ENCODE assay signal across 12 cellular contexts in the genomic region with DNA sequence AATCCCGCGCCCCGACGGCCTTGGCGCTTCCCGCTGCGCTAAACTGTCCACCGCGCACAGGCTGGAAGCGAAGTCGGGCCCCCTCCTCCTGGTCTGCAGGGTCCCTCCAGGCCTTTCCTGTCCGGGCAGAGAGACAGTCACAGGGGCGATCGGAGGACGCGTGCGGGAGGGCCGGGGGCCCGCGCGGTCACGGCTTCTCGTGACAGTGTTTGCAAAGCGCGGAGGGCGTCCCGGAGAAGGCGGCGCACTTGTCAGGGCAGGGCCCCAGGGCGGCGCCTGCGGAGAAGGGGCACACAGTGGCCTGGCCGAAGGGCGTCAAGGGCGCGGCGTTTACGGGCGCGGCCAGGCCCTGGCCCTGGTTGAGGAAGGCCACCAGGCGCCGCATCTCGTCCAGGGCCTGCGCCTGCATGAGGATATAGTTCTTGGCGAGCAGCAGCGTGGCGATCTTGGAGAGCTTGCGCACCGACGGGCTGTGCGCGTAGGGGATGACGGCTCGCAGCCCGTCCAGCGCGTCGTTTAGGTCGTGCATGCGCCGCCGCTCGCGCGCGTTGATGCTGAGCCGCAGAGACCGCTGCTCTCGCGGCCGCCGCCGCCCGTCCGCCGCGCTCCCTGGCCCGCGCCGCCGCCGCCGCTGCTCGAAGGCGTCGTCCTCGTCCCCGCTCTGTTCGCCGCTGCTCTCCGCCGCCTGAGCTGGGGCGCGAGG. TPM values are rescaled to one million over a fixed set of nuclear protein-coding genes. Genes with fewer than 3 reads are reported as not detected.
DNase-seq lines count a peak whose midpoint lies in the region; ATAC-seq, FAIRE-seq and TF ChIP-seq lines count a peak whose summit lies in the region.
"Had no signal": no experiment of that assay in that cellular context is flagged by ENCODE, and none has a peak within 500 bp of the region (broad histone marks: within the 10 kb centered on the region; RNA-seq: fewer than 3 reads in every experiment).

No MANE protein-coding gene starts in this region.

- H3K79me2 ChIP-seq in HepG2 (ENCODE audit: insufficient read depth, low read length) = no peaks in the 10 kb centered on the region
- H3K79me2 ChIP-seq in hepatocyte = no peaks in the 10 kb centered on the region

- ATAC-seq in HepG2 (no peak), right lobe of liver (no peak), HG02884 (IDR thresholded peaks at IDR 0.05; ENCODE audit: unreplicated experiment) (no peak), upper lobe of right lung (no peak)

- DNase-seq in HepG2 (ENCODE audit: low spot score) (no peak), right lobe of liver (no peak), hepatocyte (ENCODE audit: low spot score) (no peak), SIG-M5 treated with dmso at 0.1 percent for 504 hours (lab: John Stamatoyannopoulos, UW; ENCODE audit: unreplicated experiment) (no peak), upper lobe of right lung (no peak)
- no peak for DNase-seq in T-helper 2 cell treated with Interferon-gamma antibody and Interleukin-4, amounts not matched to agents 5 μg/mL and 100 μg/mL, for 36 hours (ENCODE audit: low spot score)
- DNase-seq: hypothalamus had no signal

- 37% methylated on average over 69 of the region's 94 CpGs for WGBS in HepG2 (ENCODE audit: low lambda C conversion rate)
- 0% methylated on average over 2 of the region's 94 CpGs for WGBS in right lobe of liver (ENCODE audit: insufficient coverage, low coverage, low lambda C conversion rate, missing lambda C conversion rate)
- 5% methylated on average over 85 of the region's 94 CpGs for WGBS in hepatocyte (ENCODE audit: low lambda C conversion rate, missing lambda C conversion rate)
- WGBS in thymus = 3% methylated on average over 94 of the region's 94 CpGs

- H3K36me3 Mint-ChIP-seq in T-helper 2 cell treated with Interferon-gamma antibody and Interleukin-4, amounts not matched to agents 5 μg/mL and 100 μg/mL, for 36 hours (ENCODE audit: low read depth) = peaks cover 2% of the 10 kb centered on the region

- H3K27me3 ChIP-seq in HepG2 (ENCODE audit: control insufficient read depth in 1 of 2, insufficient read depth in 2 of 2, low read length in 2 of 2) (peaks cover 36 to 91% of the 10 kb centered on the region in 2 experiments), right lobe of liver (peaks cover 16 to 56% of the 10 kb centered on the region in 2 donors), hepatocyte (peaks cover 92% of the 10 kb centered on the region), thymus (ENCODE audit: control insufficient read depth, insufficient read depth) (peaks cover 37% of the 10 kb centered on the region), upper lobe of right lung (peaks cover 97% of the 10 kb centered on the region)

- H3K4me3 Mint-ChIP-seq in T-helper 2 cell treated with Interferon-gamma antibody and Interleukin-4, amounts not matched to agents 5 μg/mL and 100 μg/mL, for 36 hours = no peak overlapping the region
- H3K4me3 Mint-ChIP-seq: dendritic cell treated with granulocyte-macrophage colony-stimulating factor and Interleukin-4, amounts not matched to agents 40 ng/mL and 50 ng/mL, for 4 days had no signal

- no TSS peak for BruUV-seq in HepG2 (replicated peaks; lab: Mats Ljungman, UMichigan)

- TF ChIP-seq EP300 in HepG2 (IDR thresholded peaks at IDR 0.05; ENCODE audit: low read depth in 2 of 2, low read length in 2 of 2) = no peak
- TF ChIP-seq EP300 in HepG2 (CRISPR knock-in tag; IDR thresholded peaks at IDR 0.05; ENCODE audit: borderline replicate concordance) = no peak

- CTCF ChIA-PET in HepG2 (lab: Yijun Ruan, JAX; ENCODE audit: low intra/inter-chr PET ratio, low total read pairs) = no interaction called here

- peaks cover 73% of the 10 kb centered on the region for H3K27me3 Mint-ChIP-seq in T-helper 2 cell treated with Interferon-gamma antibody and Interleukin-4, amounts not matched to agents 5 μg/mL and 100 μg/mL, for 36 hours (ENCODE audit: low read depth)

- in situ Hi-C loops in HepG2 (cut with HindIII; ENCODE audit: extremely low pct_ligation_motif_present, low pct_unique_long_range_greater_than_20kb) = no loop called here

- TF ChIP-seq CTCF in HepG2 (CRISPR knock-in tag; IDR thresholded peaks at IDR 0.05) = no peak
- no peak for TF ChIP-seq CTCF in right lobe of liver (IDR thresholded peaks at IDR 0.05)
- TF ChIP-seq CTCF in hepatocyte (IDR thresholded peaks at IDR 0.05; ENCODE audit: poor library complexity) = no peak
- no peak for TF ChIP-seq CTCF in upper lobe of right lung (IDR thresholded peaks at IDR 0.05)

- peaks cover 5% of the 10 kb centered on the region; the same call in 1 of the 2 replicates for H4K20me1 ChIP-seq in HepG2 (ENCODE audit: insufficient read depth, low read length)
- no peaks in the 10 kb centered on the region for H4K20me1 ChIP-seq in hepatocyte (ENCODE audit: insufficient read depth, poor library complexity, severe bottlenecking)

- H3K9me3 Mint-ChIP-seq in T-helper 2 cell treated with Interferon-gamma antibody and Interleukin-4, amounts not matched to agents 5 μg/mL and 100 μg/mL, for 36 hours = no peaks in the 10 kb centered on the region
- H3K9me3 Mint-ChIP-seq: dendritic cell treated with granulocyte-macrophage colony-stimulating factor and Interleukin-4, amounts not matched to agents 40 ng/mL and 50 ng/mL, for 4 days had no signal

- FAIRE-seq in HepG2 (lab: Jason Lieb, UNC) = no peak
- FAIRE-seq: TTC549 had no signal

- no peak overlapping the region for H3K27ac ChIP-seq in HepG2 (ENCODE audit: extremely low read length, insufficient read depth, low read length)
- no peak overlapping the region for H3K27ac ChIP-seq in right lobe of liver
- no peak overlapping the region for H3K27ac ChIP-seq in hepatocyte
- H3K27ac ChIP-seq in thymus (ENCODE audit: low read depth) = no peak overlapping the region
- H3K27ac ChIP-seq in upper lobe of right lung = no peak overlapping the region
- H3K27ac ChIP-seq: neutrophil had no signal

- no peak overlapping the region for H3K9ac ChIP-seq in HepG2 (ENCODE audit: insufficient read depth, low read depth, low read length)

- TF ChIP-seq RAD21 in HepG2 (CRISPR knock-in tag; IDR thresholded peaks at IDR 0.05) = no peak; the same call in 1 of the 2 replicates

- H2AFZ ChIP-seq in HepG2 (ENCODE audit: low read length) = no peak overlapping the region
- no peak overlapping the region for H2AFZ ChIP-seq in hepatocyte

- no peak overlapping the region for H3K4me2 ChIP-seq in HepG2 (ENCODE audit: low read depth, low read length)
- H3K4me2 ChIP-seq in hepatocyte = peak overlapping the region; percentile 76

- TF ChIP-seq POLR2A in HepG2 (IDR thresholded peaks at IDR 0.05; ENCODE audit: insufficient read depth in 1 of 2, low read depth in 2 of 2, low read length in 2 of 2) (no peak), right lobe of liver (IDR thresholded peaks at IDR 0.05) (no peak)

- intact Hi-C loops in HepG2 (cut with micrococcal nuclease; ENCODE audit: unreplicated experiment) (no loop called here), right lobe of liver (cut with DNase I) (loop anchor here (10.0 kb wide), 3 partner anchors 101 to 181 kb away; no protein-coding TSS in a partner anchor), upper lobe of right lung (cut with DNase I) (no loop called here)

- H3K36me3 ChIP-seq in HepG2 (replicated peaks in 1 of 2; ENCODE audit: control insufficient read depth in 1 of 2, insufficient read depth in 2 of 2, low read length in 2 of 2) = no peaks in the 10 kb centered on the region
- H3K36me3 ChIP-seq in right lobe of liver = no peaks in the 10 kb centered on the region
- no peaks in the 10 kb centered on the region for H3K36me3 ChIP-seq in hepatocyte (replicated peaks; ENCODE audit: insufficient read depth, low read depth)
- no peaks in the 10 kb centered on the region for H3K36me3 ChIP-seq in thymus (ENCODE audit: control insufficient read depth, insufficient read depth)
- no peaks in the 10 kb centered on the region for H3K36me3 ChIP-seq in upper lobe of right lung
- H3K36me3 ChIP-seq: neutrophil had no signal

- peak overlapping the region; percentile 52 for H3K27ac Mint-ChIP-seq in T-helper 2 cell treated with Interferon-gamma antibody and Interleukin-4, amounts not matched to agents 5 μg/mL and 100 μg/mL, for 36 hours
- H3K27ac Mint-ChIP-seq: dendritic cell treated with granulocyte-macrophage colony-stimulating factor and Interleukin-4, amounts not matched to agents 40 ng/mL and 50 ng/mL, for 4 days had no signal

- H3K4me3 ChIP-seq in HepG2 (replicated peaks in 1 of 3; ENCODE audit: insufficient read depth in 1 of 3, low read depth in 2 of 3, low read length in 3 of 3) (no peak overlapping the region; a peak in 1 of 6 replicates), right lobe of liver (no peak overlapping the region), hepatocyte (no peak overlapping the region), thymus (ENCODE audit: low read length) (peak overlapping the region; percentile 58), upper lobe of right lung (no peak overlapping the region)

- H3K4me1 Mint-ChIP-seq in T-helper 2 cell treated with Interferon-gamma antibody and Interleukin-4, amounts not matched to agents 5 μg/mL and 100 μg/mL, for 36 hours (ENCODE audit: low read depth) = peaks cover 12% of the 10 kb centered on the region

- H3K9me2 ChIP-seq in hepatocyte (replicated peaks; ENCODE audit: insufficient read depth) = no peaks in the 10 kb centered on the region

- H3K9me3 ChIP-seq in HepG2 (ENCODE audit: low read length) (no peaks in the 10 kb centered on the region), right lobe of liver (no peaks in the 10 kb centered on the region), hepatocyte (ENCODE audit: low read depth) (no peaks in the 10 kb centered on the region), thymus (ENCODE audit: control insufficient read depth) (peaks cover 1% of the 10 kb centered on the region), upper lobe of right lung (no peaks in the 10 kb centered on the region)
- H3K9me3 ChIP-seq: neutrophil had no signal

- H3K4me1 ChIP-seq in HepG2 (ENCODE audit: insufficient read depth, low read length) = peaks cover 20% of the 10 kb centered on the region
- H3K4me1 ChIP-seq in right lobe of liver = peaks cover 0 to 7% (median 0%) of the 10 kb centered on the region in 4 donors
- H3K4me1 ChIP-seq in hepatocyte (ENCODE audit: insufficient read depth) = peaks cover 11% of the 10 kb centered on the region
- peaks cover 35% of the 10 kb centered on the region for H3K4me1 ChIP-seq in thymus (ENCODE audit: control insufficient read depth, insufficient read depth, low read length)
- H3K4me1 ChIP-seq in upper lobe of right lung = peaks cover 7% of the 10 kb centered on the region

- POLR2A ChIA-PET in HepG2 (lab: Yijun Ruan, JAX) = no interaction called here

RNA-seq across cellular contexts. Expression of a gene that starts 0.8 kb away (rescaled TPM):
- total RNA-seq in HepG2 (2016; rRNA removed; fragmentation: Illumina TruSeq; extraction: Trizol) (not detected in 2 replicates), right lobe of liver (not detected), hepatocyte (not detected in 2 replicates), upper lobe of right lung (not detected)
- not detected in 2 replicates for total RNA-seq in HepG2 (2016; cell fraction: cytosol; rRNA removed; fragmentation: Illumina TruSeq; extraction: Trizol; ENCODE audit: low read depth)
- total RNA-seq in HepG2 (2016; cell fraction: insoluble cytoplasmic fraction; rRNA removed; fragmentation: Illumina TruSeq; extraction: Trizol) = not detected in 2 replicates
- not detected in 2 replicates for total RNA-seq in HepG2 (2016; cell fraction: membrane; rRNA removed; fragmentation: Illumina TruSeq; extraction: Trizol)
- not detected in 2 replicates for total RNA-seq in HepG2 (2016; cell fraction: nucleus; rRNA removed; fragmentation: Illumina TruSeq; extraction: Trizol)
- polyA plus RNA-seq in HepG2 (2011; rRNA removed) (not detected in 2 replicates), hepatocyte (not detected in 2 replicates), thymus (0.37 TPM)
- polyA plus RNA-seq in HepG2 (2011; cell fraction: cytosol; rRNA removed) = not detected in 2 replicates
- polyA plus RNA-seq in HepG2 (2011; cell fraction: nucleus; rRNA removed) = not detected in 2 replicates
- not detected in 2 replicates for polyA plus RNA-seq in HepG2 (2012)
- not detected in 2 replicates for polyA plus RNA-seq in HepG2 (2016; cell fraction: cytosol; fragmentation: Illumina TruSeq; extraction: Trizol; ENCODE audit: low read depth)
- not detected in 2 replicates for polyA plus RNA-seq in HepG2 (2016; cell fraction: insoluble cytoplasmic fraction; fragmentation: Illumina TruSeq; extraction: Trizol; ENCODE audit: low read depth)
- not detected in 2 replicates for polyA plus RNA-seq in HepG2 (2016; cell fraction: membrane; fragmentation: Illumina TruSeq; extraction: Trizol; ENCODE audit: low read depth)
- not detected in 2 replicates for polyA plus RNA-seq in HepG2 (2016; cell fraction: nucleus; fragmentation: Illumina TruSeq; extraction: Trizol; ENCODE audit: insufficient read depth, low read depth)
- not detected in 2 replicates for polyA minus RNA-seq in HepG2 (2011; rRNA and poly(A)+ RNA removed; ENCODE audit: low replicate concordance)
- not detected in 2 replicates for polyA minus RNA-seq in HepG2 (2011; cell fraction: cytosol; rRNA and poly(A)+ RNA removed)
- polyA minus RNA-seq in HepG2 (2011; cell fraction: nucleus; rRNA and poly(A)+ RNA removed) = not detected in 2 replicates

RNA-seq across cellular contexts. Expression of a gene that starts 53.5 kb away (rescaled TPM):
- 33.6 and 110 TPM in 2 replicates for total RNA-seq in HepG2 (2016; rRNA removed; fragmentation: Illumina TruSeq; extraction: Trizol)
- 27.1 and 27.6 TPM in 2 replicates for total RNA-seq in HepG2 (2016; cell fraction: cytosol; rRNA removed; fragmentation: Illumina TruSeq; extraction: Trizol; ENCODE audit: low read depth)
- 25.3 and 116 TPM in 2 replicates for total RNA-seq in HepG2 (2016; cell fraction: insoluble cytoplasmic fraction; rRNA removed; fragmentation: Illumina TruSeq; extraction: Trizol)
- 36.6 and 38.0 TPM in 2 replicates for total RNA-seq in HepG2 (2016; cell fraction: membrane; rRNA removed; fragmentation: Illumina TruSeq; extraction: Trizol)
- 145 and 168 TPM in 2 replicates for total RNA-seq in HepG2 (2016; cell fraction: nucleus; rRNA removed; fragmentation: Illumina TruSeq; extraction: Trizol)
- 191 and 280 TPM in 2 replicates for polyA plus RNA-seq in HepG2 (2011; rRNA removed)
- polyA plus RNA-seq in HepG2 (2011; cell fraction: cytosol; rRNA removed) = 57.2 and 94.5 TPM in 2 replicates
- polyA plus RNA-seq in HepG2 (2011; cell fraction: nucleus; rRNA removed) = 3,698 and 4,960 TPM in 2 replicates
- 173 and 220 TPM in 2 replicates for polyA plus RNA-seq in HepG2 (2012)
- 16.5 and 18.1 TPM in 2 replicates for polyA plus RNA-seq in HepG2 (2016; cell fraction: cytosol; fragmentation: Illumina TruSeq; extraction: Trizol; ENCODE audit: low read depth)
- polyA plus RNA-seq in HepG2 (2016; cell fraction: insoluble cytoplasmic fraction; fragmentation: Illumina TruSeq; extraction: Trizol; ENCODE audit: low read depth) = 36.5 and 42.6 TPM in 2 replicates
- 30.7 and 32.6 TPM in 2 replicates for polyA plus RNA-seq in HepG2 (2016; cell fraction: membrane; fragmentation: Illumina TruSeq; extraction: Trizol; ENCODE audit: low read depth)
- 553 and 603 TPM in 2 replicates for polyA plus RNA-seq in HepG2 (2016; cell fraction: nucleus; fragmentation: Illumina TruSeq; extraction: Trizol; ENCODE audit: insufficient read depth, low read depth)
- polyA minus RNA-seq in HepG2 (2011; rRNA and poly(A)+ RNA removed; ENCODE audit: low replicate concordance) = 0.07 and 195 TPM in 2 replicates
- polyA minus RNA-seq in HepG2 (2011; cell fraction: cytosol; rRNA and poly(A)+ RNA removed) = 33.4 and 43.3 TPM in 2 replicates
- 176 and 196 TPM in 2 replicates for polyA minus RNA-seq in HepG2 (2011; cell fraction: nucleus; rRNA and poly(A)+ RNA removed)
- total RNA-seq in right lobe of liver = 10 to 100 TPM; 29.8 to 99.4 (median 54.1) TPM
- total RNA-seq in hepatocyte = 17.3 and 26.9 TPM in 2 replicates
- polyA plus RNA-seq in hepatocyte = 83.9 and 113 TPM in 2 replicates
- 10.0 TPM for polyA plus RNA-seq in thymus
- total RNA-seq in upper lobe of right lung = 15.2 TPM

Comparison
In these comparisons a context has a peak if more than half of its experiments do, and no peak if none do; other contexts are left out.
1. intact Hi-C loops: an anchor here in right lobe of liver (10.0 kb wide); none called in HepG2 and upper lobe of right lung.